Comparison of ENCODE assay signal across 24 cellular contexts in genomic region chr19:55699221-55699620, GRCh38. TPM values are rescaled to one million over a fixed set of nuclear protein-coding genes. Genes with fewer than 3 reads are reported as not detected.
DNase-seq lines count a peak whose midpoint lies in the region; ATAC-seq and TF ChIP-seq lines count a peak whose summit lies in the region.
"Had no signal": no experiment of that assay in that cellular context is flagged by ENCODE, and none has a peak within 500 bp of the region (broad histone marks: within the 10 kb centered on the region; RNA-seq: fewer than 3 reads in every experiment).

No MANE protein-coding gene starts in this region.

- no peaks in the 10 kb centered on the region for H3K79me2 ChIP-seq in osteoblast (ENCODE audit: insufficient read depth, low read length)

- no peak overlapping the region for H3K27ac ChIP-seq in CD8-positive, alpha-beta T cell (ENCODE audit: low read depth, low read length)
- H3K27ac ChIP-seq in osteoblast (ENCODE audit: low read depth, low read length) (no peak overlapping the region), suprapubic skin (no peak overlapping the region)
- no peak overlapping the region for H3K27ac ChIP-seq in CD4-positive, alpha-beta T cell (ENCODE audit: low read depth, low read length)
- H3K27ac ChIP-seq: SJSA1 had no signal

- no peaks in the 10 kb centered on the region for H3K27me3 Mint-ChIP-seq in CD8-positive, alpha-beta T cell (ENCODE audit: low read depth)
- H3K27me3 Mint-ChIP-seq in endothelial cell (ENCODE audit: unreplicated experiment) = peaks cover 13% of the 10 kb centered on the region
- H3K27me3 Mint-ChIP-seq in CD4-positive, alpha-beta T cell = no peaks in the 10 kb centered on the region
- H3K27me3 Mint-ChIP-seq: CD4-positive, CD25-positive, alpha-beta regulatory T cell had no signal

- CTCF ChIA-PET in CD8-positive, alpha-beta T cell (lab: Charles Lee) = no interaction called here
- CTCF ChIA-PET in CD4-positive, alpha-beta T cell (lab: Charles Lee) = no interaction called here

- no peak for TF ChIP-seq EP300 in suprapubic skin (IDR thresholded peaks at IDR 0.05)

- peaks cover 47% of the 10 kb centered on the region for H3K36me3 Mint-ChIP-seq in CD8-positive, alpha-beta T cell
- peaks cover 44% of the 10 kb centered on the region for H3K36me3 Mint-ChIP-seq in endothelial cell (ENCODE audit: low read depth, unreplicated experiment)
- H3K36me3 Mint-ChIP-seq in CD4-positive, alpha-beta T cell (ENCODE audit: low read depth) = peaks cover 47% of the 10 kb centered on the region

- H3K4me1 Mint-ChIP-seq in CD8-positive, alpha-beta T cell (ENCODE audit: low read depth) = peaks cover 2% of the 10 kb centered on the region
- H3K4me1 Mint-ChIP-seq in endothelial cell (ENCODE audit: unreplicated experiment) = no peaks in the 10 kb centered on the region
- H3K4me1 Mint-ChIP-seq in CD4-positive, alpha-beta T cell (ENCODE audit: low read depth) = peaks cover 10% of the 10 kb centered on the region
- H3K4me1 Mint-ChIP-seq: GM23338, H9 had no signal

- TF ChIP-seq POLR2A in suprapubic skin (IDR thresholded peaks at IDR 0.05) = no peak

- H3K9me3 Mint-ChIP-seq in CD8-positive, alpha-beta T cell = no peaks in the 10 kb centered on the region
- no peaks in the 10 kb centered on the region for H3K9me3 Mint-ChIP-seq in endothelial cell (ENCODE audit: unreplicated experiment)
- H3K9me3 Mint-ChIP-seq in CD4-positive, alpha-beta T cell = no peaks in the 10 kb centered on the region
- H3K9me3 Mint-ChIP-seq: CD4-positive, CD25-positive, alpha-beta regulatory T cell had no signal

- H3K4me2 ChIP-seq in osteoblast (ENCODE audit: insufficient read depth, low read length) = no peak overlapping the region
- H3K4me2 ChIP-seq: GM23338 had no signal

- no peaks in the 10 kb centered on the region for H4K20me1 ChIP-seq in osteoblast (ENCODE audit: insufficient read depth, low read length)

- H3K4me3 Mint-ChIP-seq in CD8-positive, alpha-beta T cell = no peak overlapping the region
- H3K4me3 Mint-ChIP-seq in endothelial cell (ENCODE audit: unreplicated experiment) = peak overlapping the region; percentile 42
- H3K4me3 Mint-ChIP-seq in CD4-positive, alpha-beta T cell = no peak overlapping the region
- H3K4me3 Mint-ChIP-seq: CD4-positive, CD25-positive, alpha-beta regulatory T cell; GM23338; H9 had no signal

- no peak for DNase-seq in CD8-positive, alpha-beta T cell
- DNase-seq in endothelial cell (ENCODE audit: low spot score) (no peak), osteoblast (ENCODE audit: insufficient read length, low spot score, missing footprints) (peak; percentile 64), suprapubic skin (ENCODE audit: low spot score in 2 of 2) (peak; percentile 25 to 38), NCI-H1048 (lab: John Stamatoyannopoulos, UW) (no peak)
- no peak for DNase-seq in CD4-positive, alpha-beta T cell
- DNase-seq: CD4-positive, CD25-positive, alpha-beta regulatory T cell; COR-L47; DMS79 treated with DMSO at 0.1 percent for 48 hours; GF-D8; H9; IMR-90; KG1; MG63; NCI-H2029 treated with DMSO at 0.1 percent for 48 hours; NCI-H2227 treated with DMSO at 0.1 percent for 48 hours; NCI-H526 treated with DMSO at 0.1 percent for 48 hours; Right ventricle myocardium superior; RPMI8226 had no signal

- H3K27ac Mint-ChIP-seq in CD8-positive, alpha-beta T cell = peak overlapping the region; percentile 32
- no peak overlapping the region for H3K27ac Mint-ChIP-seq in endothelial cell (ENCODE audit: unreplicated experiment)
- H3K27ac Mint-ChIP-seq in CD4-positive, alpha-beta T cell = no peak overlapping the region
- H3K27ac Mint-ChIP-seq: GM23338 had no signal

- H3K4me3 ChIP-seq in CD8-positive, alpha-beta T cell (ENCODE audit: low read depth, low read length) = no peak overlapping the region
- H3K4me3 ChIP-seq in osteoblast (ENCODE audit: insufficient read depth, low read length) (no peak overlapping the region), suprapubic skin (no peak overlapping the region)
- H3K4me3 ChIP-seq: GM23338, MG63, SJSA1 had no signal

- no peak for TF ChIP-seq CTCF in CD8-positive, alpha-beta T cell (IDR thresholded peaks at IDR 0.05)
- TF ChIP-seq CTCF in endothelial cell (IDR thresholded peaks at IDR 0.05; ENCODE audit: unreplicated experiment) = no peak
- TF ChIP-seq CTCF in osteoblast (IDR thresholded peaks at IDR 0.05; ENCODE audit: extremely low read depth, low read depth, low read length) = no peak
- no peak for TF ChIP-seq CTCF in suprapubic skin (IDR thresholded peaks at IDR 0.05)
- no peak for TF ChIP-seq CTCF in CD4-positive, alpha-beta T cell (IDR thresholded peaks at IDR 0.05)

- no peaks in the 10 kb centered on the region for H3K9me3 ChIP-seq in CD8-positive, alpha-beta T cell (ENCODE audit: low read length)
- H3K9me3 ChIP-seq in osteoblast (ENCODE audit: low read depth, low read length) = no peaks in the 10 kb centered on the region
- no peaks in the 10 kb centered on the region for H3K9me3 ChIP-seq in suprapubic skin
- H3K9me3 ChIP-seq in CD4-positive, alpha-beta T cell (ENCODE audit: control insufficient read depth, low read length) = no peaks in the 10 kb centered on the region
- H3K9me3 ChIP-seq: MG63, SJSA1 had no signal

- intact Hi-C loops in CD8-positive, alpha-beta T cell (cut with DNase I, micrococcal nuclease) = no loop called here
- intact Hi-C loops in CD4-positive, alpha-beta T cell (cut with DNase I, micrococcal nuclease) = no loop called here

- no peaks in the 10 kb centered on the region for H3K27me3 ChIP-seq in CD8-positive, alpha-beta T cell (ENCODE audit: insufficient read depth, low read length)
- no peaks in the 10 kb centered on the region for H3K27me3 ChIP-seq in osteoblast (ENCODE audit: insufficient read depth, low read length)
- H3K27me3 ChIP-seq in suprapubic skin = no peaks in the 10 kb centered on the region
- H3K27me3 ChIP-seq in CD4-positive, alpha-beta T cell (ENCODE audit: control insufficient read depth, insufficient read depth, low read length) = no peaks in the 10 kb centered on the region
- H3K27me3 ChIP-seq: MG63, SJSA1 had no signal

- H3K36me3 ChIP-seq in CD8-positive, alpha-beta T cell (ENCODE audit: insufficient read depth, low read length) = no peaks in the 10 kb centered on the region
- peaks cover 32% of the 10 kb centered on the region for H3K36me3 ChIP-seq in osteoblast (ENCODE audit: insufficient read depth, low read length)
- H3K36me3 ChIP-seq in suprapubic skin = peaks cover 58% of the 10 kb centered on the region

- POLR2A ChIA-PET in CD8-positive, alpha-beta T cell (lab: Charles Lee) = interaction anchor here (0.6 kb wide), 1 partner anchor 772 kb away, joined by 3 read pairs; no protein-coding TSS in a partner anchor
- POLR2A ChIA-PET in CD4-positive, alpha-beta T cell (lab: Charles Lee) = no interaction called here

- no peak for ATAC-seq in CD8-positive, alpha-beta T cell
- no peak for ATAC-seq in CD4-positive, alpha-beta T cell (ENCODE audit: poor library complexity)
- ATAC-seq in HG03378 (IDR thresholded peaks at IDR 0.05; ENCODE audit: unreplicated experiment) = no peak
- ATAC-seq: GM23338 had no signal

- H2AFZ ChIP-seq in osteoblast (ENCODE audit: low read length) = no peak overlapping the region
- H2AFZ ChIP-seq: GM23338 had no signal

- H3K4me1 ChIP-seq in CD8-positive, alpha-beta T cell (ENCODE audit: insufficient read depth, low read length) = no peaks in the 10 kb centered on the region
- H3K4me1 ChIP-seq in osteoblast (ENCODE audit: insufficient read depth, low read length) (no peaks in the 10 kb centered on the region), suprapubic skin (no peaks in the 10 kb centered on the region)
- H3K4me1 ChIP-seq: SJSA1 had no signal

- WGBS in suprapubic skin = 88% methylated on average over 9 of the region's 11 CpGs

RNA-seq across cellular contexts. Expression of gene EPN1, which starts 24.2 kb away (rescaled TPM):
- 10 to 100 TPM; 41.1 to 45.2 TPM for total RNA-seq in CD8-positive, alpha-beta T cell
- 250 TPM for total RNA-seq in endothelial cell (ENCODE audit: unreplicated experiment)
- total RNA-seq in osteoblast = 25.0 and 31.5 TPM in 2 replicates
- total RNA-seq in suprapubic skin = 100 to 1,000 TPM in 1 of 4 donors, 10 to 100 TPM in 3; 80.1 to 104 (median 82.9) TPM
- total RNA-seq in CD4-positive, alpha-beta T cell = 10 to 100 TPM; 39.0 to 40.5 TPM

RNA-seq across cellular contexts. Expression of gene NLRP9, which starts 39.0 kb away (rescaled TPM):
- total RNA-seq in CD8-positive, alpha-beta T cell = not detected
- total RNA-seq in endothelial cell (ENCODE audit: unreplicated experiment) = not detected
- not detected in 2 replicates for total RNA-seq in osteoblast
- not detected for total RNA-seq in suprapubic skin
- total RNA-seq in CD4-positive, alpha-beta T cell = not detected
- total RNA-seq: A172; CD4-positive, CD25-positive, alpha-beta regulatory T cell; GM23338; H9; IMR-90; NCI-H460; Right ventricle myocardium superior; SJSA1 had no signal

RNA-seq across cellular contexts. Expression of gene U2AF2, which starts 44.4 kb away (rescaled TPM):
- total RNA-seq in CD8-positive, alpha-beta T cell = 100 to 1,000 TPM; 197 to 201 TPM
- total RNA-seq in endothelial cell (ENCODE audit: unreplicated experiment) (219 TPM), osteoblast (64.5 and 70.2 TPM in 2 replicates), suprapubic skin (100 to 1,000 TPM in 1 of 4 donors, 10 to 100 TPM in 3; 82.8 to 128 (median 88.5) TPM)
- 100 to 1,000 TPM; 209 to 212 TPM for total RNA-seq in CD4-positive, alpha-beta T cell

RNA-seq across cellular contexts. Expression of gene CCDC106, which starts 51.2 kb away (rescaled TPM):
- total RNA-seq in CD8-positive, alpha-beta T cell = 1 to 10 TPM; 1.3 to 2.6 TPM
- total RNA-seq in endothelial cell (ENCODE audit: unreplicated experiment) = 20.1 TPM
- 10.5 and 13.3 TPM in 2 replicates for total RNA-seq in osteoblast
- 10 to 100 TPM in 1 of 4 donors, 1 to 10 TPM in 3; 6.2 to 18.3 (median 8.5) TPM for total RNA-seq in suprapubic skin
- total RNA-seq in CD4-positive, alpha-beta T cell = 1 to 10 TPM; 1.7 to 1.8 TPM

RNA-seq across cellular contexts. Expression of gene ZNF581, which starts 55.8 kb away (rescaled TPM):
- total RNA-seq in CD8-positive, alpha-beta T cell = 10 to 100 TPM; 25.6 to 25.7 TPM
- total RNA-seq in endothelial cell (ENCODE audit: unreplicated experiment) (47.2 TPM), osteoblast (25.7 and 28.6 TPM in 2 replicates), suprapubic skin (10 to 100 TPM; 16.3 to 27.1 (median 20.2) TPM)
- total RNA-seq in CD4-positive, alpha-beta T cell = 10 to 100 TPM; 23.1 to 24.7 TPM

Comparison
In these comparisons a context has a peak if more than half of its experiments do, and no peak if none do; other contexts are left out.
1. DNase-seq: peak in osteoblast (single experiment) and suprapubic skin (2 of 2); none in CD8-positive, alpha-beta T cell (0 of 7), endothelial cell (single experiment), NCI-H1048 (single experiment) and CD4-positive, alpha-beta T cell (0 of 10).